Comparison of ENCODE assay signal across 8 cellular contexts in genomic region chr17:76264425-76264754, GRCh38. TPM values are rescaled to one million over a fixed set of nuclear protein-coding genes. Genes with fewer than 3 reads are reported as not detected.
DNase-seq lines count a peak whose midpoint lies in the region; ATAC-seq and TF ChIP-seq lines count a peak whose summit lies in the region.

No MANE protein-coding gene starts in this region.

- no peaks in the 10 kb centered on the region for H3K9me3 Mint-ChIP-seq in activated naive CD4-positive, alpha-beta T cell treated with anti-CD3 and anti-CD28 coated beads, Interleukin-2, amount 50 U/mL, for 24 hours

- peaks cover 7% of the 10 kb centered on the region for H3K36me3 Mint-ChIP-seq in activated naive CD4-positive, alpha-beta T cell treated with anti-CD3 and anti-CD28 coated beads, Interleukin-2, amount 50 U/mL, for 24 hours

- ATAC-seq in GM21529 (IDR thresholded peaks at IDR 0.05; ENCODE audit: unreplicated experiment) (no peak), HG02623 (IDR thresholded peaks at IDR 0.05; ENCODE audit: unreplicated experiment) (no peak)

- H3K27me3 Mint-ChIP-seq in activated naive CD4-positive, alpha-beta T cell treated with anti-CD3 and anti-CD28 coated beads, Interleukin-2, amount 50 U/mL, for 24 hours, result no peaks in the 10 kb centered on the region

- H3K9me3 ChIP-seq in AG04450 (ENCODE audit: control insufficient read depth, insufficient read depth, low read length) (no peaks in the 10 kb centered on the region), GM23248 (ENCODE audit: low read depth) (no peaks in the 10 kb centered on the region), mesodermal cell (ENCODE audit: control insufficient read depth, low read length) (no peaks in the 10 kb centered on the region)

- WGBS in GM23248 (ENCODE audit: low coverage in 1 of 2, low lambda C conversion rate in 2 of 2, missing lambda C conversion rate in 2 of 2), 2 experiments, result 39 to 40% methylated on average over 9 of the region's 9 CpGs
- 83 to 93% methylated on average over 6 of the region's 9 CpGs for WGBS in mesodermal cell (ENCODE audit: insufficient coverage in 2 of 2), 2 experiments

- peaks cover 39% of the 10 kb centered on the region for H3K79me2 ChIP-seq in GM23248 (ENCODE audit: insufficient read depth)

- DNase-seq in AG04450 (ENCODE audit: low read depth, low spot score) (no peak), GM23248 (no peak), AML-193 (lab: John Stamatoyannopoulos, UW) (no peak), HPDE6-E6E7 (ENCODE audit: extremely low spot score) (no peak)

- no peak for TF ChIP-seq CTCF in AG04450 (IDR thresholded peaks at IDR 0.05; ENCODE audit: low read depth, low read length)

- H3K4me1 ChIP-seq in GM23248 (ENCODE audit: insufficient read depth), result peaks cover 22% of the 10 kb centered on the region
- H3K4me1 ChIP-seq in mesodermal cell (ENCODE audit: control insufficient read depth, insufficient read depth, low read length, poor library complexity, severe bottlenecking), result peaks cover 36% of the 10 kb centered on the region

- in situ Hi-C loops in GM23248 (cut with MboI), result no loop called here

- CTCF ChIA-PET in AG04450 (lab: Charles Lee), result interaction anchor here (0.8 to 1.3 kb wide), 2 partner anchors 15 to 143 kb away, joined by 3 read pairs; no protein-coding TSS in a partner anchor

- POLR2A ChIA-PET in AG04450 (lab: Yijun Ruan, JAX), result interaction anchor here (0.6 to 1.8 kb wide), 13 partner anchors 12 to 280 kb away, joined by 3 to 14 read pairs (median 4); partner anchors contain the start of genes EXOC7, SPHK1 and ZACN

- H3K36me3 ChIP-seq in GM23248 (ENCODE audit: low read depth), result no peaks in the 10 kb centered on the region
- H3K36me3 ChIP-seq in mesodermal cell (ENCODE audit: control insufficient read depth, insufficient read depth, low read length), result peaks cover 26% of the 10 kb centered on the region

- H3K4me1 Mint-ChIP-seq in activated naive CD4-positive, alpha-beta T cell treated with anti-CD3 and anti-CD28 coated beads, Interleukin-2, amount 50 U/mL, for 24 hours, result peaks cover 54% of the 10 kb centered on the region

- H3K9me2 ChIP-seq in GM23248 (ENCODE audit: insufficient read depth), result no peaks in the 10 kb centered on the region

- H4K20me1 ChIP-seq in GM23248 (ENCODE audit: insufficient read depth), result no peaks in the 10 kb centered on the region

- H3K27ac ChIP-seq in AG04450 (ENCODE audit: low read depth, low read length) (peak overlapping the region; percentile 66), GM23248 (peak overlapping the region; percentile 70), mesodermal cell (ENCODE audit: low read depth, low read length, severe bottlenecking) (peak overlapping the region; percentile 85)

- peak overlapping the region; percentile 81 for H3K4me2 ChIP-seq in GM23248 (ENCODE audit: unreplicated experiment)

- peaks cover 7% of the 10 kb centered on the region for H3F3A ChIP-seq in GM23248 (ENCODE audit: insufficient read depth)

- H3K4me3 ChIP-seq in AG04450 (ENCODE audit: low read depth, low read length) (no peak overlapping the region), GM23248 (peak overlapping the region; percentile 48), mesodermal cell (ENCODE audit: extremely low read depth, insufficient read depth, low read length, poor library complexity, severe bottlenecking) (no peak overlapping the region)

- H3K27me3 ChIP-seq in AG04450 (ENCODE audit: control insufficient read depth, insufficient read depth, low read length) (no peaks in the 10 kb centered on the region), GM23248 (replicated peaks; ENCODE audit: insufficient read depth) (no peaks in the 10 kb centered on the region)

- H3K4me3 Mint-ChIP-seq in activated naive CD4-positive, alpha-beta T cell treated with anti-CD3 and anti-CD28 coated beads, Interleukin-2, amount 50 U/mL, for 24 hours, result peak overlapping the region; percentile 74

- H3K9ac ChIP-seq in GM23248, result peak overlapping the region; percentile 56

- peak overlapping the region; percentile 95 for H3K27ac Mint-ChIP-seq in activated naive CD4-positive, alpha-beta T cell treated with anti-CD3 and anti-CD28 coated beads, Interleukin-2, amount 50 U/mL, for 24 hours

- peak overlapping the region; percentile 32; the same call in 1 of the 2 replicates for H2AFZ ChIP-seq in GM23248

RNA-seq across cellular contexts. Expression of gene UBALD2, which starts 0.8 kb away (rescaled TPM):
- polyA plus RNA-seq in AG04450 (2011; rRNA removed) (16.3 and 18.1 TPM in 2 replicates), GM23248 (2016; fragmentation: Nextera tagmentation; extraction: Ambion mirVana) (0.56 and 1.2 TPM in 2 replicates)
- polyA minus RNA-seq in AG04450 (2011; rRNA and poly(A)+ RNA removed), result 4.4 and 5.2 TPM in 2 replicates
- total RNA-seq in GM23248 (2014; rRNA removed; shearing (Covaris generic)), result 5.6 and 6.4 TPM in 2 replicates
- polyA plus RNA-seq in mesodermal cell (2013, experiment 1 of 2), result 133 TPM
- 96.3 TPM for polyA plus RNA-seq in mesodermal cell (2013, experiment 2 of 2)

RNA-seq across cellular contexts. Expression of gene RNF157, which starts 24.1 kb away (rescaled TPM):
- polyA plus RNA-seq in AG04450 (2011; rRNA removed) (1.6 and 1.8 TPM in 2 replicates), GM23248 (2016; fragmentation: Nextera tagmentation; extraction: Ambion mirVana) (0.31 TPM in 1 of 2 replicates, not detected in the other)
- 2.3 and 3.0 TPM in 2 replicates for polyA minus RNA-seq in AG04450 (2011; rRNA and poly(A)+ RNA removed)
- total RNA-seq in GM23248 (2014; rRNA removed; shearing (Covaris generic)), result 4.0 TPM in 1 of 2 replicates, not detected in the other
- polyA plus RNA-seq in mesodermal cell (2013, experiment 1 of 2), result 7.1 TPM
- 5.3 TPM for polyA plus RNA-seq in mesodermal cell (2013, experiment 2 of 2)

RNA-seq across cellular contexts. Expression of gene QRICH2, which starts 43.7 kb away (rescaled TPM):
- polyA plus RNA-seq in AG04450 (2011; rRNA removed) (1.1 and 1.2 TPM in 2 replicates), GM23248 (2016; fragmentation: Nextera tagmentation; extraction: Ambion mirVana) (1.3 and 1.5 TPM in 2 replicates)
- polyA minus RNA-seq in AG04450 (2011; rRNA and poly(A)+ RNA removed), result 3.5 and 4.0 TPM in 2 replicates
- total RNA-seq in GM23248 (2014; rRNA removed; shearing (Covaris generic)), result 3.7 and 4.0 TPM in 2 replicates
- 1.4 TPM for polyA plus RNA-seq in mesodermal cell (2013, experiment 1 of 2)
- polyA plus RNA-seq in mesodermal cell (2013, experiment 2 of 2), result 0.71 TPM
